9 cellular contexts compared by ENCODE assay signal in the genomic region with DNA sequence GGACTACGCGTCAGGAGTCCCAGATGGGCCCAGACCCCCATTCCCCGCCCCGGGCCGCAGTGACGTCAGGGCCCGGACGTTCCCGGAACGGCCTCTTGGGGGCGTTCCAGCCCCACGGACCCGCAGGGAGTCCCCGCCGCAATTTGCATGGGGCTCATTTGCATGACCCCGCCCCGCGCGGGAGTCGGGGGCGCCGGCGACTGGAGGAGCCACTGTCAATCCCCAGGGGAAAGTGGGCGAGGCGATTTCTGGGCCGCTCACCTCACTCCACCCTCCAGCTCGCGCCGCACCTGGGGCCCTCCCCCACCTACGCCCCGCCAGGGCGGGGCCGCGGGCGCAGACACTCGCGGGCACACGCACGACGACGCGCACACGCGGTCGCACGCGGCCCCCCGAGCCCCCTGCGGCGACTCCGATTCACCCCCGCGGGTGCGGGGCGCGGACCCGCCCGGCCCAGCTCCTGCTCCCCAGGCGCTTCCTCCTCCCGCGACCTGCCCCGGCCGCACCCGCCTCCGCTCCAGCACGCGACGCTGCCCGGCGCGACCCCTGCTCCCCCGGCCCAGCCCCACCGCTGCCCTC. TPM values are rescaled to one million over a fixed set of nuclear protein-coding genes. Genes with fewer than 3 reads are reported as not detected.
DNase-seq lines count a peak whose midpoint lies in the region; ATAC-seq and TF ChIP-seq lines count a peak whose summit lies in the region.
"Had no signal": no experiment of that assay in that cellular context is flagged by ENCODE, and none has a peak within 500 bp of the region (broad histone marks: within the 10 kb centered on the region; RNA-seq: fewer than 3 reads in every experiment).

No MANE protein-coding gene starts in this region.

- ATAC-seq in GM19372 (IDR thresholded peaks at IDR 0.05; ENCODE audit: low read depth, unreplicated experiment) (peak; percentile 85), HG03520 (IDR thresholded peaks at IDR 0.05; ENCODE audit: unreplicated experiment) (peak; percentile 80)

- no peak overlapping the region for H3K9ac ChIP-seq in NT2/D1 (ENCODE audit: insufficient read length, low read depth)

- no peaks in the 10 kb centered on the region for H3K36me3 Mint-ChIP-seq in activated T-helper 1 cell treated with anti-CD3 and anti-CD28 coated beads, Interleukin-12 subunit alpha, Interleukin-12 subunit beta, Interleukin-2, Interleukin-4 antibody, amounts not matched to agents 30 ng/mL and 10 ng/mL and 1 ng/mL, durations not matched to agents 14 hours and 24 hours and 36 hours (ENCODE audit: low read depth)

- peaks cover 14% of the 10 kb centered on the region for H3K27me3 Mint-ChIP-seq in activated T-helper 1 cell treated with anti-CD3 and anti-CD28 coated beads, Interleukin-12 subunit alpha, Interleukin-12 subunit beta, Interleukin-2, Interleukin-4 antibody, amounts not matched to agents 30 ng/mL and 10 ng/mL and 1 ng/mL, durations not matched to agents 14 hours and 24 hours and 36 hours (ENCODE audit: insufficient read depth)

- intact Hi-C loops in activated T-helper 1 cell treated with anti-CD3 and anti-CD28 coated beads, Interleukin-12 subunit alpha, Interleukin-12 subunit beta, Interleukin-2, Interleukin-4 antibody, amounts not matched to agents 30 ng/mL and 10 ng/mL and 1 ng/mL, durations not matched to agents 14 hours and 24 hours and 36 hours (cut with micrococcal nuclease) = loop anchor here (1.0 to 5.0 kb wide), 7 partner anchors 14 to 260 kb away; a partner anchor contains a TSS

- H3K4me1 Mint-ChIP-seq in activated T-helper 1 cell treated with anti-CD3 and anti-CD28 coated beads, Interleukin-12 subunit alpha, Interleukin-12 subunit beta, Interleukin-2, Interleukin-4 antibody, amounts not matched to agents 30 ng/mL and 10 ng/mL and 1 ng/mL, durations not matched to agents 14 hours and 24 hours and 36 hours (ENCODE audit: low read depth) = no peaks in the 10 kb centered on the region

- H2AFZ ChIP-seq in neuron (ENCODE audit: low read depth, low read length) = no peak overlapping the region

- peaks cover 16% of the 10 kb centered on the region for H3K27me3 ChIP-seq in BE2C
- H3K27me3 ChIP-seq in NT2/D1 (ENCODE audit: insufficient read depth, insufficient read length) = no peaks in the 10 kb centered on the region
- no peaks in the 10 kb centered on the region for H3K27me3 ChIP-seq in neuron (ENCODE audit: insufficient read depth, low read length)

- H3K9me3 ChIP-seq in BE2C (no peaks in the 10 kb centered on the region), NT2/D1 (ENCODE audit: insufficient read depth, low read length) (no peaks in the 10 kb centered on the region), neuron (ENCODE audit: low read length) (no peaks in the 10 kb centered on the region)

- TF ChIP-seq CTCF in BE2C (IDR thresholded peaks at IDR 0.05; ENCODE audit: low read depth, low read length) (peak; percentile 77), fibroblast of pulmonary artery (IDR thresholded peaks at IDR 0.05; ENCODE audit: low read length, missing control alignments) (peak; percentile 49)

- H3K9me3 Mint-ChIP-seq in activated T-helper 1 cell treated with anti-CD3 and anti-CD28 coated beads, Interleukin-12 subunit alpha, Interleukin-12 subunit beta, Interleukin-2, Interleukin-4 antibody, amounts not matched to agents 30 ng/mL and 10 ng/mL and 1 ng/mL, durations not matched to agents 14 hours and 24 hours and 36 hours = no peaks in the 10 kb centered on the region

- DNase-seq in BE2C = peak; percentile 97
- peak; percentile 86 for DNase-seq in NT2/D1 (ENCODE audit: low read depth, low spot score)
- DNase-seq in activated T-helper 1 cell treated with anti-CD3 and anti-CD28 coated beads, Interleukin-12 subunit alpha, Interleukin-12 subunit beta, Interleukin-2, Interleukin-4 antibody, amounts not matched to agents 30 ng/mL and 10 ng/mL and 1 ng/mL, durations not matched to agents 14 hours and 24 hours and 36 hours (ENCODE audit: low spot score) = peak; percentile 84
- DNase-seq in fibroblast of pulmonary artery (ENCODE audit: low read depth) = peak; percentile 72
- peak; percentile 90 for DNase-seq in superior temporal gyrus (ENCODE audit: extremely low spot score)

- no peaks in the 10 kb centered on the region for H3K4me1 ChIP-seq in BE2C
- peaks cover 30% of the 10 kb centered on the region for H3K4me1 ChIP-seq in NT2/D1 (ENCODE audit: insufficient read depth, insufficient read length)
- peaks cover 22% of the 10 kb centered on the region for H3K4me1 ChIP-seq in neuron (ENCODE audit: insufficient read depth, low read length)

- peak overlapping the region; percentile 37 for H3K4me3 Mint-ChIP-seq in activated T-helper 1 cell treated with anti-CD3 and anti-CD28 coated beads, Interleukin-12 subunit alpha, Interleukin-12 subunit beta, Interleukin-2, Interleukin-4 antibody, amounts not matched to agents 30 ng/mL and 10 ng/mL and 1 ng/mL, durations not matched to agents 14 hours and 24 hours and 36 hours

- H3K4me3 ChIP-seq in BE2C (ENCODE audit: low read depth, low read length) (peak overlapping the region; percentile 38), NT2/D1 (ENCODE audit: insufficient read length, low read depth) (peak overlapping the region; percentile 19), fibroblast of pulmonary artery (replicated peaks; ENCODE audit: low read depth, low read length) (peak overlapping the region; percentile 40), neuron (ENCODE audit: low read length) (peak overlapping the region; percentile 33)

- H3K36me3 ChIP-seq in BE2C = no peaks in the 10 kb centered on the region
- peaks cover 37% of the 10 kb centered on the region for H3K36me3 ChIP-seq in NT2/D1 (ENCODE audit: insufficient read depth, insufficient read length, low read length)
- peaks cover 11% of the 10 kb centered on the region for H3K36me3 ChIP-seq in neuron (ENCODE audit: insufficient read depth, low read length)

- H3K27ac Mint-ChIP-seq in activated T-helper 1 cell treated with anti-CD3 and anti-CD28 coated beads, Interleukin-12 subunit alpha, Interleukin-12 subunit beta, Interleukin-2, Interleukin-4 antibody, amounts not matched to agents 30 ng/mL and 10 ng/mL and 1 ng/mL, durations not matched to agents 14 hours and 24 hours and 36 hours = no peak overlapping the region

RNA-seq across cellular contexts. Expression of a gene that starts 13.2 kb away (rescaled TPM):
- polyA plus RNA-seq in BE2C (2012; ENCODE audit: insufficient read depth, insufficient read length, low read depth) = 58.7 TPM
- total RNA-seq in activated T-helper 1 cell treated with anti-CD3 and anti-CD28 coated beads, Interleukin-12 subunit alpha, Interleukin-12 subunit beta, Interleukin-2, Interleukin-4 antibody, amounts not matched to agents 30 ng/mL and 10 ng/mL and 1 ng/mL, durations not matched to agents 14 hours and 24 hours and 36 hours = 25.8 and 30.3 TPM in 2 replicates

RNA-seq across cellular contexts. Expression of a gene that starts 19.8 kb away (rescaled TPM):
- 33.8 TPM for polyA plus RNA-seq in BE2C (2012; ENCODE audit: insufficient read depth, insufficient read length, low read depth)
- 52.9 and 53.7 TPM in 2 replicates for total RNA-seq in activated T-helper 1 cell treated with anti-CD3 and anti-CD28 coated beads, Interleukin-12 subunit alpha, Interleukin-12 subunit beta, Interleukin-2, Interleukin-4 antibody, amounts not matched to agents 30 ng/mL and 10 ng/mL and 1 ng/mL, durations not matched to agents 14 hours and 24 hours and 36 hours

RNA-seq across cellular contexts. Expression of a gene that starts 33.2 kb away (rescaled TPM):
- polyA plus RNA-seq in BE2C (2012; ENCODE audit: insufficient read depth, insufficient read length, low read depth) = 0.99 TPM
- 1.8 and 2.9 TPM in 2 replicates for total RNA-seq in activated T-helper 1 cell treated with anti-CD3 and anti-CD28 coated beads, Interleukin-12 subunit alpha, Interleukin-12 subunit beta, Interleukin-2, Interleukin-4 antibody, amounts not matched to agents 30 ng/mL and 10 ng/mL and 1 ng/mL, durations not matched to agents 14 hours and 24 hours and 36 hours

RNA-seq across cellular contexts. Expression of a gene that starts 41.0 kb away (rescaled TPM):
- not detected for polyA plus RNA-seq in BE2C (2012; ENCODE audit: insufficient read depth, insufficient read length, low read depth)
- total RNA-seq in activated T-helper 1 cell treated with anti-CD3 and anti-CD28 coated beads, Interleukin-12 subunit alpha, Interleukin-12 subunit beta, Interleukin-2, Interleukin-4 antibody, amounts not matched to agents 30 ng/mL and 10 ng/mL and 1 ng/mL, durations not matched to agents 14 hours and 24 hours and 36 hours = 0.10 TPM in 1 of 2 replicates, not detected in the other
- total RNA-seq: HT1080 had no signal

RNA-seq across cellular contexts. Expression of a gene that starts 51.2 kb away (rescaled TPM):
- not detected for polyA plus RNA-seq in BE2C (2012; ENCODE audit: insufficient read depth, insufficient read length, low read depth)
- not detected in 2 replicates for total RNA-seq in activated T-helper 1 cell treated with anti-CD3 and anti-CD28 coated beads, Interleukin-12 subunit alpha, Interleukin-12 subunit beta, Interleukin-2, Interleukin-4 antibody, amounts not matched to agents 30 ng/mL and 10 ng/mL and 1 ng/mL, durations not matched to agents 14 hours and 24 hours and 36 hours

Comparison
In these comparisons a context has a peak if more than half of its experiments do, and no peak if none do; other contexts are left out.
1. Peak in every context shown above with its lines: DNase-seq, ATAC-seq and H3K4me3 ChIP-seq.